In genomic region chr2:124763611-124764010, GRCh38 we compare ENCODE assay signal across 23 cellular contexts.
"Had no signal": no experiment of that assay in that cellular context is flagged by ENCODE, and none has a peak within 500 bp of the region (broad histone marks: within the 10 kb centered on the region; RNA-seq: fewer than 3 reads in every experiment).

No MANE protein-coding gene starts in this region.

- H3K36me3 ChIP-seq: esophagus muscularis mucosa, neutrophil, pancreas, transverse colon, uterus, WERI-Rb-1 had no signal

- H3K27me3 ChIP-seq: esophagus muscularis mucosa, neutrophil, pancreas, transverse colon, uterus had no signal

- H3K4me1 ChIP-seq: esophagus muscularis mucosa, pancreas, transverse colon, uterus had no signal

- H3K36me3 Mint-ChIP-seq: activated naive CD4-positive, alpha-beta T cell treated with anti-CD3 and anti-CD28 coated beads, Interleukin-2, amount 50 U/mL, for 72 hours; brain; naive B cell; stimulated activated effector memory CD8-positive, alpha-beta T cell treated with anti-CD3 and anti-CD28 coated beads, Interleukin-12 subunit alpha, Interleukin-12 subunit beta, amount 100 ng/mL, for 72 hours had no signal

- H3K27ac ChIP-seq: esophagus muscularis mucosa, neutrophil, pancreas, transverse colon, uterus, WERI-Rb-1 had no signal

- H3K27ac Mint-ChIP-seq: activated CD8-positive, alpha-beta T cell treated with anti-CD3 and anti-CD28 coated beads, Interleukin-2, amount 10 ng/mL, durations not matched to agents 7 days and 5 days; activated naive CD4-positive, alpha-beta T cell treated with anti-CD3 and anti-CD28 coated beads, Interleukin-2, amount 50 U/mL, for 72 hours; activated T-helper 1 cell treated with anti-CD3 and anti-CD28 coated beads, Interleukin-12 subunit alpha, Interleukin-12 subunit beta, Interleukin-2, Interleukin-4 antibody, amounts not matched to agents 30 ng/mL and 10 ng/mL and 1 ng/mL, durations not matched to agents 14 hours and 24 hours and 36 hours; naive B cell; stimulated activated effector memory CD8-positive, alpha-beta T cell treated with anti-CD3 and anti-CD28 coated beads, Interleukin-12 subunit alpha, Interleukin-12 subunit beta, amount 100 ng/mL, for 72 hours; stimulated activated naive CD8-positive, alpha-beta T cell treated with anti-CD3 and anti-CD28 coated beads, Interleukin-15, amount 100 ng/mL, for 72 hours; T-helper 1 cell treated with Interleukin-12 subunit alpha and Interleukin-12 subunit beta and Interleukin-4 antibody, amounts not matched to agents 30 μg/mL and 1 μg/mL, for 36 hours had no signal

- H3K4me1 Mint-ChIP-seq: naive B cell; stimulated activated effector memory CD8-positive, alpha-beta T cell treated with anti-CD3 and anti-CD28 coated beads, Interleukin-12 subunit alpha, Interleukin-12 subunit beta, amount 100 ng/mL, for 72 hours; stimulated activated naive CD8-positive, alpha-beta T cell treated with anti-CD3 and anti-CD28 coated beads, Interleukin-15, amount 100 ng/mL, for 72 hours had no signal

- H3K4me3 Mint-ChIP-seq: activated CD8-positive, alpha-beta T cell treated with anti-CD3 and anti-CD28 coated beads, Interleukin-2, amount 10 ng/mL, durations not matched to agents 7 days and 5 days; activated T-helper 1 cell treated with anti-CD3 and anti-CD28 coated beads, Interleukin-12 subunit alpha, Interleukin-12 subunit beta, Interleukin-2, Interleukin-4 antibody, amounts not matched to agents 30 ng/mL and 10 ng/mL and 1 ng/mL, durations not matched to agents 14 hours and 24 hours and 36 hours; brain; naive B cell; stimulated activated effector memory CD8-positive, alpha-beta T cell treated with anti-CD3 and anti-CD28 coated beads, Interleukin-12 subunit alpha, Interleukin-12 subunit beta, amount 100 ng/mL, for 72 hours; stimulated activated naive CD8-positive, alpha-beta T cell treated with anti-CD3 and anti-CD28 coated beads, Interleukin-15, amount 100 ng/mL, for 72 hours; T-helper 1 cell treated with Interleukin-12 subunit alpha and Interleukin-12 subunit beta and Interleukin-4 antibody, amounts not matched to agents 30 μg/mL and 1 μg/mL, for 36 hours had no signal

- DNase-seq: activated CD4-positive, alpha-beta T cell treated with anti-CD3 and anti-CD28 coated beads for 1 hour; activated CD4-positive, alpha-beta T cell treated with anti-CD3 and anti-CD28 coated beads, Interleukin-2, amount 50 U/mL, for 1 hour; activated CD8-positive, alpha-beta T cell treated with anti-CD3 and anti-CD28 coated beads, Interleukin-2, amount 10 ng/mL, durations not matched to agents 7 days and 5 days; activated gamma-delta T cell; aorta; dermis blood vessel endothelial cell; mesenchymal stem cell; naive B cell; pancreas; small intestine; stimulated activated CD4-positive, alpha-beta T cell treated with anti-CD3 and anti-CD28 coated beads, Interleukin-2, amount 100 ng/mL, for 24 hours; stimulated activated naive CD8-positive, alpha-beta T cell treated with anti-CD3 and anti-CD28 coated beads, Interleukin-15, amount 100 ng/mL, for 72 hours; transverse colon; uterus; WERI-Rb-1 had no signal

- H3K27me3 Mint-ChIP-seq: brain; naive B cell; stimulated activated naive CD8-positive, alpha-beta T cell treated with anti-CD3 and anti-CD28 coated beads, Interleukin-15, amount 100 ng/mL, for 72 hours had no signal

- FAIRE-seq: frontal cortex, pancreas, small intestine had no signal

- H3K9me3 Mint-ChIP-seq: activated T-helper 1 cell treated with anti-CD3 and anti-CD28 coated beads, Interleukin-12 subunit alpha, Interleukin-12 subunit beta, Interleukin-2, Interleukin-4 antibody, amounts not matched to agents 30 ng/mL and 10 ng/mL and 1 ng/mL, durations not matched to agents 14 hours and 24 hours and 36 hours; brain; T-helper 1 cell treated with Interleukin-12 subunit alpha and Interleukin-12 subunit beta and Interleukin-4 antibody, amounts not matched to agents 30 μg/mL and 1 μg/mL, for 36 hours had no signal

- H3K4me3 ChIP-seq: esophagus muscularis mucosa, pancreas, transverse colon, uterus had no signal
